1 cellular context compared by ENCODE assay signal in the genomic region with DNA sequence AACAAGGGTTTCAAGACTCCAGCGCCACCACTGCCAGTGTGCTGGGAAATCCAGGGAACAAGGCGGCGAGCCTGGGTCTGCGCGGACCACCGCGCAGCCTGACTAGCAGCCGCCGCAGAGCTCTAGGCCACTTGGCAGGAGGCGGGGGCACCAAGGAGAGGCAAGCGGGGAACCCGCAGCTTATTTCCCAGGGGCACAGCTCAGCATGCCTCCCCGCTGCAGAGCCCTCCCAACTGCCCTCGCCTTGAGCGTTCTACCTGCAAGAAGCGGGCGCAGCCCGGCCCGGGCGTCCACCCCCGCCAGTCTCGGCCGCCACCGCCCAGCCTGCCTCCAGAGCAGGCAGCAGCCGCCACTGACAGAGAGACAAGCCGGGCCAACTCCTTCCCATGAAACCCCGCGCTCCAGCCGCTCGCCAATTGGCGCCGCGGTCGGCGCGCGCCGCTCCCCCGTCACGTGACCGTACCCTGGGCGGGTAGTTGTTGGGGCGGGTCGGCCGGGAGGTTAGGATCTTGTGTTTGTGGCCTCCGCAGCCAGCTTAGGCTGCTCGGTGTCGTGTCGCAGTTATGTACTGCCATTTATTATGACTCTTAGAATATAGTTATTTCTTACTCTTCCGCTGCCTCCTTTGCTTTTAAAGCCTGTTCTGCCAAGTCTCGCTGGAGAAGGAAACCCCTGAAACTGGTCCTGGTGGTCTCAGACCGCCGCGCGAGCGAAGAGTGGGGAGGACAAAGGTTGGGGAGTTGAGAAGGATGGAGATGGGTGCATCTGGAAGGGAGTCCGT.
TF ChIP-seq lines count a peak whose summit lies in the region.

LNPK (minus strand) TSS at position 365 of the 781 bp plus-strand sequence. CDS start 6,683 bp downstream, outside the sequence.

TF ChIP-seq in HepG2, 621 proteins besides CTCF, POLR2A, EP300 and RAD21 (continued from another document):
- peak; percentile 69; the same call in 1 of the 2 replicates for TF ChIP-seq GATA4 (IDR thresholded peaks at IDR 0.05; ENCODE audit: borderline replicate concordance, low read depth)
- TF ChIP-seq TOPORS (CRISPR knock-in tag; IDR thresholded peaks at IDR 0.05) = peak; percentile 94; the same call in 1 of the 2 replicates
- TF ChIP-seq DR1 (CRISPR knock-in tag; IDR thresholded peaks at IDR 0.05) = peak; percentile 91
- TF ChIP-seq, protein P1, sequence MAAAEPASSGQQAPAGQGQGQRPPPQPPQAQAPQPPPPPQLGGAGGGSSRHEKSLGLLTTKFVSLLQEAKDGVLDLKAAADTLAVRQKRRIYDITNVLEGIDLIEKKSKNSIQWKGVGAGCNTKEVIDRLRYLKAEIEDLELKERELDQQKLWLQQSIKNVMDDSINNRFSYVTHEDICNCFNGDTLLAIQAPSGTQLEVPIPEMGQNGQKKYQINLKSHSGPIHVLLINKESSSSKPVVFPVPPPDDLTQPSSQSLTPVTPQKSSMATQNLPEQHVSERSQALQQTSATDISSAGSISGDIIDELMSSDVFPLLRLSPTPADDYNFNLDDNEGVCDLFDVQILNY (CRISPR knock-in tag; conservative IDR thresholded peaks at IDR 0.05) = peak; percentile 90
- no peak for TF ChIP-seq ZNF7 (CRISPR knock-in tag; IDR thresholded peaks at IDR 0.05)
- TF ChIP-seq MTA1 (CRISPR knock-in tag; IDR thresholded peaks at IDR 0.05; ENCODE audit: borderline replicate concordance) = peak; percentile 76; the same call in 1 of the 2 replicates
- peak; percentile 8; the same call in 1 of the 2 replicates for TF ChIP-seq ZNF556 (CRISPR knock-in tag; IDR thresholded peaks at IDR 0.05; ENCODE audit: borderline replicate concordance)
- peak; percentile 67 for TF ChIP-seq ELF3 (CRISPR knock-in tag; IDR thresholded peaks at IDR 0.05)
- TF ChIP-seq ATF7-NPFF (CRISPR knock-in tag; IDR thresholded peaks at IDR 0.05; ENCODE audit: low read depth) = peak; percentile 90
- TF ChIP-seq TGIF2 (CRISPR knock-in tag; IDR thresholded peaks at IDR 0.05) = peak; percentile 84
- 0 out of 2 replicates have a peak, but pooled peaks have one; percentile 8 for TF ChIP-seq ZNF296 (CRISPR knock-in tag; conservative IDR thresholded peaks at IDR 0.05)
- TF ChIP-seq, protein P2, sequence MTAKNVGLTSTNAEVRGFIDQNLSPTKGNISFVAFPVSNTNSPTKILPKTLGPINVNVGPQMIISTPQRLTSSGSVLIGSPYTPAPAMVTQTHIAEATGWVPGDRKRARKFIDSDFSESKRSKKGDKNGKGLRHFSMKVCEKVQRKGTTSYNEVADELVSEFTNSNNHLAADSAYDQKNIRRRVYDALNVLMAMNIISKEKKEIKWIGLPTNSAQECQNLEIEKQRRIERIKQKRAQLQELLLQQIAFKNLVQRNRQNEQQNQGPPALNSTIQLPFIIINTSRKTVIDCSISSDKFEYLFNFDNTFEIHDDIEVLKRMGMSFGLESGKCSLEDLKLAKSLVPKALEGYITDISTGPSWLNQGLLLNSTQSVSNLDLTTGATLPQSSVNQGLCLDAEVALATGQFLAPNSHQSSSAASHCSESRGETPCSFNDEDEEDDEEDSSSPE (CRISPR knock-in tag; IDR thresholded peaks at IDR 0.05) = peak; percentile 97
- TF ChIP-seq, protein P3, sequence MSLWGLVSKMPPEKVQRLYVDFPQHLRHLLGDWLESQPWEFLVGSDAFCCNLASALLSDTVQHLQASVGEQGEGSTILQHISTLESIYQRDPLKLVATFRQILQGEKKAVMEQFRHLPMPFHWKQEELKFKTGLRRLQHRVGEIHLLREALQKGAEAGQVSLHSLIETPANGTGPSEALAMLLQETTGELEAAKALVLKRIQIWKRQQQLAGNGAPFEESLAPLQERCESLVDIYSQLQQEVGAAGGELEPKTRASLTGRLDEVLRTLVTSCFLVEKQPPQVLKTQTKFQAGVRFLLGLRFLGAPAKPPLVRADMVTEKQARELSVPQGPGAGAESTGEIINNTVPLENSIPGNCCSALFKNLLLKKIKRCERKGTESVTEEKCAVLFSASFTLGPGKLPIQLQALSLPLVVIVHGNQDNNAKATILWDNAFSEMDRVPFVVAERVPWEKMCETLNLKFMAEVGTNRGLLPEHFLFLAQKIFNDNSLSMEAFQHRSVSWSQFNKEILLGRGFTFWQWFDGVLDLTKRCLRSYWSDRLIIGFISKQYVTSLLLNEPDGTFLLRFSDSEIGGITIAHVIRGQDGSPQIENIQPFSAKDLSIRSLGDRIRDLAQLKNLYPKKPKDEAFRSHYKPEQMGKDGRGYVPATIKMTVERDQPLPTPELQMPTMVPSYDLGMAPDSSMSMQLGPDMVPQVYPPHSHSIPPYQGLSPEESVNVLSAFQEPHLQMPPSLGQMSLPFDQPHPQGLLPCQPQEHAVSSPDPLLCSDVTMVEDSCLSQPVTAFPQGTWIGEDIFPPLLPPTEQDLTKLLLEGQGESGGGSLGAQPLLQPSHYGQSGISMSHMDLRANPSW (CRISPR knock-in tag; IDR thresholded peaks at IDR 0.05; ENCODE audit: borderline replicate concordance) = no peak
- TF ChIP-seq ZNF580 (CRISPR knock-in tag; IDR thresholded peaks at IDR 0.05; ENCODE audit: borderline replicate concordance, low read depth) = peak; percentile 58; the same call in 1 of the 2 replicates
- peak; percentile 19; the same call in 1 of the 2 replicates for TF ChIP-seq IRF1 (CRISPR knock-in tag; IDR thresholded peaks at IDR 0.05; ENCODE audit: low read depth)
- TF ChIP-seq TFDP1 (CRISPR knock-in tag; IDR thresholded peaks at IDR 0.05; ENCODE audit: borderline replicate concordance) = peak; percentile 98
- TF ChIP-seq MBD4 (IDR thresholded peaks at IDR 0.05; ENCODE audit: borderline replicate concordance, low read length) = no peak
- no peak for TF ChIP-seq ZNF781 (CRISPR knock-in tag; IDR thresholded peaks at IDR 0.05; ENCODE audit: borderline replicate concordance, not compliant biosample characterization)
